ENCODE assay signal across 9 cellular contexts in genomic region chr6:36848658-36849441, GRCh38.
DNase-seq lines count a peak whose midpoint lies in the region; ATAC-seq, FAIRE-seq and TF ChIP-seq lines count a peak whose summit lies in the region.
"Had no signal": no experiment of that assay in that cellular context is flagged by ENCODE, and none has a peak within 500 bp of the region (broad histone marks: within the 10 kb centered on the region; RNA-seq: fewer than 3 reads in every experiment).

No MANE protein-coding gene starts in this region.

- FAIRE-seq in D721Med (lab: Jason Lieb, UNC) = no peak

- DNase-seq in COLO829 (ENCODE audit: low spot score) = peak; percentile 94
- DNase-seq in NCI-H526 treated with DMSO at 0.1 percent for 48 hours (lab: John Stamatoyannopoulos, UW) = peak; percentile 65
- DNase-seq in erythroblast (lab: John Stamatoyannopoulos, UW) = peak; percentile 92 to 93
- no peak for DNase-seq in activated T-cell treated with anti-CD3 and anti-CD28 coated beads, Interleukin-2, amount 50 U/mL, for 24 hours
- DNase-seq in D721Med (ENCODE audit: insufficient read length, low spot score) = no peak
- DNase-seq: activated CD8-positive, alpha-beta T cell treated with anti-CD3 and anti-CD28 coated beads, Interleukin-2, amount 10 ng/mL, durations not matched to agents 7 days and 5 days had no signal

- peaks cover 26% of the 10 kb centered on the region for H3K27me3 Mint-ChIP-seq in nephron (ENCODE audit: low read depth)
- H3K27me3 Mint-ChIP-seq in activated T-cell treated with anti-CD3 and anti-CD28 coated beads, Interleukin-2, amount 50 U/mL, for 24 hours = no peaks in the 10 kb centered on the region

- peak overlapping the region; percentile 25 to 85 (median 29) for H3K27ac Mint-ChIP-seq in nephron
- no peak overlapping the region for H3K27ac Mint-ChIP-seq in activated T-cell treated with anti-CD3 and anti-CD28 coated beads, Interleukin-2, amount 50 U/mL, for 24 hours
- H3K27ac Mint-ChIP-seq: activated CD8-positive, alpha-beta T cell treated with anti-CD3 and anti-CD28 coated beads, Interleukin-2, amount 10 ng/mL, durations not matched to agents 7 days and 5 days had no signal

- H3K9me3 Mint-ChIP-seq in nephron = no peaks in the 10 kb centered on the region
- no peaks in the 10 kb centered on the region for H3K9me3 Mint-ChIP-seq in activated T-cell treated with anti-CD3 and anti-CD28 coated beads, Interleukin-2, amount 50 U/mL, for 24 hours

- peak; percentile 20 for TF ChIP-seq POLR2A in erythroblast (IDR thresholded peaks at IDR 0.05; ENCODE audit: low read length)

- ATAC-seq in GM21717 (IDR thresholded peaks at IDR 0.05; ENCODE audit: unreplicated experiment) (no peak), GM21390 (IDR thresholded peaks at IDR 0.05; ENCODE audit: unreplicated experiment) (no peak)
- ATAC-seq: activated CD8-positive, alpha-beta T cell treated with anti-CD3 and anti-CD28 coated beads, Interleukin-2, amount 10 ng/mL, durations not matched to agents 7 days and 5 days had no signal

- peak overlapping the region; percentile 23 to 71 (median 61) for H3K4me3 Mint-ChIP-seq in nephron
- H3K4me3 Mint-ChIP-seq in activated T-cell treated with anti-CD3 and anti-CD28 coated beads, Interleukin-2, amount 50 U/mL, for 24 hours = no peak overlapping the region
- H3K4me3 Mint-ChIP-seq: activated CD8-positive, alpha-beta T cell treated with anti-CD3 and anti-CD28 coated beads, Interleukin-2, amount 10 ng/mL, durations not matched to agents 7 days and 5 days had no signal

- peaks cover 4% of the 10 kb centered on the region for H3K36me3 Mint-ChIP-seq in nephron (ENCODE audit: low read depth)
- peaks cover 45% of the 10 kb centered on the region for H3K36me3 Mint-ChIP-seq in activated T-cell treated with anti-CD3 and anti-CD28 coated beads, Interleukin-2, amount 50 U/mL, for 24 hours (ENCODE audit: low read depth)

- TF ChIP-seq CTCF in nephron (IDR thresholded peaks at IDR 0.05; ENCODE audit: unreplicated experiment in 3 of 3) = no peak
- TF ChIP-seq CTCF in D721Med (IDR thresholded peaks at IDR 0.05; ENCODE audit: insufficient read depth, missing control alignments) = no peak

- H3K4me1 Mint-ChIP-seq in nephron = peaks cover 72% of the 10 kb centered on the region
- H3K4me1 Mint-ChIP-seq in activated T-cell treated with anti-CD3 and anti-CD28 coated beads, Interleukin-2, amount 50 U/mL, for 24 hours (ENCODE audit: low read depth) = peaks cover 5% of the 10 kb centered on the region

Comparison
In these comparisons a context has a peak if more than half of its experiments do, and no peak if none do; other contexts are left out.
1. DNase-seq: peak in COLO829 (single experiment), NCI-H526 treated with DMSO at 0.1 percent for 48 hours (single experiment) and erythroblast (2 of 2); none in activated T-cell treated with anti-CD3 and anti-CD28 coated beads, Interleukin-2, amount 50 U/mL, for 24 hours (single experiment) and D721Med (single experiment).